In genomic region chr12:101336400-101336799, GRCh38 we compare ENCODE assay signal across 28 cellular contexts.
"Had no signal": no experiment of that assay in that cellular context is flagged by ENCODE, and none has a peak within 500 bp of the region (broad histone marks: within the 10 kb centered on the region; RNA-seq: fewer than 3 reads in every experiment).

No MANE protein-coding gene starts in this region.

- FAIRE-seq: small intestine, urothelium cell line had no signal

- H3K4me3 Mint-ChIP-seq: nephron; neural progenitor cell; stimulated activated effector memory CD8-positive, alpha-beta T cell treated with anti-CD3 and anti-CD28 coated beads, Interleukin-12 subunit alpha, Interleukin-12 subunit beta, amount 100 ng/mL, for 72 hours; stimulated activated naive B cell treated with anti-CD40 and anti-IgM and Interleukin-4, amounts not matched to agents 10 μg/mL and 1 μg/mL and 100 μg/mL, for 72 hours; stimulated activated naive CD8-positive, alpha-beta T cell treated with anti-CD3 and anti-CD28 coated beads, Interleukin-15, Interleukin-2, amounts not matched to agents 100 ng/mL and 50 ng/mL, for 24 hours had no signal

- H3K9me3 Mint-ChIP-seq: nephron; neural progenitor cell; stimulated activated effector memory CD8-positive, alpha-beta T cell treated with anti-CD3 and anti-CD28 coated beads, Interleukin-12 subunit alpha, Interleukin-12 subunit beta, amount 100 ng/mL, for 72 hours; stimulated activated naive B cell treated with anti-CD40 and anti-IgM and Interleukin-4, amounts not matched to agents 10 μg/mL and 1 μg/mL and 100 μg/mL, for 72 hours; stimulated activated naive CD8-positive, alpha-beta T cell treated with anti-CD3 and anti-CD28 coated beads, Interleukin-15, Interleukin-2, amounts not matched to agents 100 ng/mL and 50 ng/mL, for 24 hours had no signal

- H3K27me3 ChIP-seq: neural progenitor cell, ovary, right lobe of liver, sigmoid colon, stomach, thyroid gland, tibial nerve, upper lobe of left lung, vagina had no signal

- H3K4me1 Mint-ChIP-seq: nephron; neural progenitor cell; stimulated activated effector memory CD8-positive, alpha-beta T cell treated with anti-CD3 and anti-CD28 coated beads, Interleukin-12 subunit alpha, Interleukin-12 subunit beta, amount 100 ng/mL, for 72 hours; stimulated activated naive B cell treated with anti-CD40 and anti-IgM and Interleukin-4, amounts not matched to agents 10 μg/mL and 1 μg/mL and 100 μg/mL, for 72 hours had no signal

- H3K27ac Mint-ChIP-seq: neural progenitor cell; progenitor cell of endocrine pancreas; stimulated activated effector memory CD8-positive, alpha-beta T cell treated with anti-CD3 and anti-CD28 coated beads, Interleukin-12 subunit alpha, Interleukin-12 subunit beta, amount 100 ng/mL, for 72 hours; stimulated activated naive B cell treated with anti-CD40 and anti-IgM and Interleukin-4, amounts not matched to agents 10 μg/mL and 1 μg/mL and 100 μg/mL, for 72 hours; stimulated activated naive CD8-positive, alpha-beta T cell treated with anti-CD3 and anti-CD28 coated beads, Interleukin-15, Interleukin-2, amounts not matched to agents 100 ng/mL and 50 ng/mL, for 24 hours had no signal

- H3K27me3 Mint-ChIP-seq: progenitor cell of endocrine pancreas; stimulated activated naive B cell treated with anti-CD40 and anti-IgM and Interleukin-4, amounts not matched to agents 10 μg/mL and 1 μg/mL and 100 μg/mL, for 72 hours; stimulated activated naive CD8-positive, alpha-beta T cell treated with anti-CD3 and anti-CD28 coated beads, Interleukin-15, Interleukin-2, amounts not matched to agents 100 ng/mL and 50 ng/mL, for 24 hours had no signal

- H3K36me3 ChIP-seq: ovary had no signal

- DNase-seq: occipital lobe; ovary; posterior cingulate gyrus; psoas muscle; right cardiac atrium; right lobe of liver; sigmoid colon; small intestine; stimulated activated CD4-positive, alpha-beta T cell treated with anti-CD3 and anti-CD28 coated beads, Interleukin-15, amount 100 ng/mL, for 24 hours; stimulated activated CD4-positive, alpha-beta T cell treated with anti-CD3 and anti-CD28 coated beads, Interleukin-2, amount 100 ng/mL, for 24 hours; stimulated activated CD4-positive, alpha-beta T cell treated with anti-CD3 and anti-CD28 coated beads, Interleukin-2, amount 100 ng/mL, for 48 hours; stimulated activated CD4-positive, alpha-beta T cell treated with anti-CD3 and anti-CD28 coated beads, Interleukin-4, amount 100 ng/mL, for 24 hours; stimulated activated naive B cell treated with anti-CD40 and anti-IgM and Interleukin-4, amounts not matched to agents 10 μg/mL and 1 μg/mL and 100 μg/mL, for 72 hours; stimulated activated naive CD4-positive, alpha-beta T cell treated with Interleukin-2 at 50 U/mL for 16 hours; stomach; thyroid gland; trophoblast cell; upper lobe of left lung had no signal

- ATAC-seq: psoas muscle; right cardiac atrium; right lobe of liver; stimulated activated effector memory CD8-positive, alpha-beta T cell treated with anti-CD3 and anti-CD28 coated beads, Interleukin-12 subunit alpha, Interleukin-12 subunit beta, amount 100 ng/mL, for 72 hours; stimulated activated naive B cell treated with anti-CD40 and anti-IgM and Interleukin-4, amounts not matched to agents 10 μg/mL and 1 μg/mL and 100 μg/mL, for 72 hours had no signal

- H3K4me2 ChIP-seq: neural progenitor cell had no signal

- H3K27ac ChIP-seq: neural progenitor cell, ovary, parathyroid adenoma, psoas muscle, right lobe of liver, sigmoid colon, stomach, thoracic aorta, thyroid gland, tibial nerve, upper lobe of left lung, vagina had no signal

- H3K4me1 ChIP-seq: neural progenitor cell, parathyroid adenoma, psoas muscle, right lobe of liver, sigmoid colon, stomach, thyroid gland, tibial nerve, upper lobe of left lung, vagina had no signal

- H3K79me2 ChIP-seq: parathyroid adenoma had no signal

- H3K4me3 ChIP-seq: neural progenitor cell, ovary, psoas muscle, right lobe of liver, sigmoid colon, stomach, thoracic aorta, thyroid gland, tibial nerve, upper lobe of left lung, vagina had no signal

- H2AFZ ChIP-seq: neural progenitor cell, parathyroid adenoma had no signal
